ENCODE assay signal across 8 cellular contexts in the genomic region with DNA sequence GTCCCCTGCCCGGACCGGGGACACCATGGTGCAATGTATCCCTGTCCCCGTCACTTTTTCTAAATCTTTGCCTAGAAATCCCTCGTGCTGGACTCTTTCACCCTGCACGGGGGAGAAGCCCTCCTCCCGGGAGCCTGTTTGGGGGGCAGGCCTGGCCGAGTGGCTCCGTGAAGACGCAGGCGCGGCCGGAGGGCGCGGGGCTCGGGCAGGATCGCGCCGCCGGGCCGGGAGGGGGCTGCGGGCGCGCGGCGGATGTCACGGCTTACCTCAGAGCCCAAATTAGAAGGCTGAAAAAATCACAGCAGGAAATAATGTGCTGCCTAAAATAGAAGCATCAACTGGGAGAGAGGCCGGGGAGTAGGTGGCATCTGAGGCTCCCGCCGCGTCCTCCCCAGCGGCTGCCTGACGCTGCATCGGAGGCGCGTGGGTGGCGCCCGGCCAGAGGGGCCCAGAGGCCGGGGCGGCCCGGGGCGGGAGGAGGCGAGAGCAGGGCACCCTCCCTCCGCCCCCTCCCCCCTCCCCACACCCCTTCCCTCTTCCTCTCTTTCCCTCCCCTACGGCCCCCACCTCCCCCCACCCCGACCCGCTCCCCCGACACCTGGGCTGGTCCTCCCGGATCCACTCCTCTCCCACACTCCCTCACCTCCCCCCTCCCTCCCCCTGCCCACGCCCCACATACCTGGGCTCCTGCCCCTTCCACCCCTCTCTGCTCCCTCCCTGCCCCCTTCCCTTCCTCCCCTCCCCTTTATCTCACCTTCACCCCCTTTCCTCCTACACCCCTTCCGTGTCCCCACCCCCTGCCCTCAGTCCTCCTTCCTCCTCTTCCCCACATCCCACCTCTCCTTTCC. TPM values are rescaled to one million over a fixed set of nuclear protein-coding genes. Genes with fewer than 3 reads are reported as not detected.
DNase-seq lines count a peak whose midpoint lies in the region; ATAC-seq and TF ChIP-seq lines count a peak whose summit lies in the region.

No MANE protein-coding gene starts in this region.

- peak overlapping the region; percentile 24 for H3K4me3 Mint-ChIP-seq in activated CD4-positive, alpha-beta T cell treated with anti-CD3 and anti-CD28 coated beads for 36 hours
- H3K4me3 Mint-ChIP-seq in activated CD8-positive, alpha-beta T cell treated with anti-CD3 and anti-CD28 coated beads, Interleukin-2, amount 10 ng/mL, durations not matched to agents 7 days and 5 days: no peak overlapping the region

- POLR2A ChIA-PET in activated CD4-positive, alpha-beta T cell treated with anti-CD3 and anti-CD28 coated beads for 36 hours (lab: Charles Lee): no interaction called here
- POLR2A ChIA-PET in activated CD8-positive, alpha-beta T cell treated with anti-CD3 and anti-CD28 coated beads, Interleukin-2, amount 10 ng/mL, durations not matched to agents 7 days and 5 days (lab: Charles Lee): no interaction called here

- TF ChIP-seq EP300 in tibial nerve (IDR thresholded peaks at IDR 0.05): peak; percentile 36 to 71

- H3K27me3 ChIP-seq in esophagus (ENCODE audit: control insufficient read depth in 1 of 2, insufficient read depth in 2 of 2, low read length in 2 of 2) (no peaks in the 10 kb centered on the region), tibial nerve (no peaks in the 10 kb centered on the region)

- CTCF ChIA-PET in activated CD4-positive, alpha-beta T cell treated with anti-CD3 and anti-CD28 coated beads for 36 hours (lab: Charles Lee): interaction anchor here (0.9 to 2.1 kb wide), 4 partner anchors 8 to 646 kb away, joined by 3 to 9 read pairs (median 8); no protein-coding TSS in a partner anchor
- CTCF ChIA-PET in activated CD8-positive, alpha-beta T cell treated with anti-CD3 and anti-CD28 coated beads, Interleukin-2, amount 10 ng/mL, durations not matched to agents 7 days and 5 days (lab: Charles Lee): interaction anchor here (2.7 to 5.1 kb wide), 2 partner anchors 8 to 11 kb away, joined by 12 to 17 read pairs; no protein-coding TSS in a partner anchor

- peaks cover 39% of the 10 kb centered on the region for H3K4me1 Mint-ChIP-seq in activated CD4-positive, alpha-beta T cell treated with anti-CD3 and anti-CD28 coated beads for 36 hours
- peaks cover 33% of the 10 kb centered on the region for H3K4me1 Mint-ChIP-seq in activated CD8-positive, alpha-beta T cell treated with anti-CD3 and anti-CD28 coated beads, Interleukin-2, amount 10 ng/mL, durations not matched to agents 7 days and 5 days (ENCODE audit: low read depth)

- H3K27me3 Mint-ChIP-seq in activated CD4-positive, alpha-beta T cell treated with anti-CD3 and anti-CD28 coated beads for 36 hours: peaks cover 9% of the 10 kb centered on the region
- peaks cover 31% of the 10 kb centered on the region for H3K27me3 Mint-ChIP-seq in activated CD8-positive, alpha-beta T cell treated with anti-CD3 and anti-CD28 coated beads, Interleukin-2, amount 10 ng/mL, durations not matched to agents 7 days and 5 days (ENCODE audit: low read depth)

- TF ChIP-seq POLR2A in tibial nerve (IDR thresholded peaks at IDR 0.05): peak in 1 of 2 donors; percentile 38

- H3K9me3 ChIP-seq in esophagus (ENCODE audit: control insufficient read depth in 2 of 2, insufficient read depth in 1 of 2, low read depth in 1 of 2, low read length in 1 of 2) (no peaks in the 10 kb centered on the region), tibial nerve (no peaks in the 10 kb centered on the region)

- peaks cover 2% of the 10 kb centered on the region in 2 donors for H3K4me1 ChIP-seq in esophagus (ENCODE audit: control insufficient read depth in 2 of 2, insufficient read depth in 2 of 2, low read length in 1 of 2)
- peaks cover 0 to 42% (median 8%) of the 10 kb centered on the region in 4 donors for H3K4me1 ChIP-seq in tibial nerve

- no peak overlapping the region for H3K27ac Mint-ChIP-seq in activated CD4-positive, alpha-beta T cell treated with anti-CD3 and anti-CD28 coated beads for 36 hours
- no peak overlapping the region for H3K27ac Mint-ChIP-seq in activated CD8-positive, alpha-beta T cell treated with anti-CD3 and anti-CD28 coated beads, Interleukin-2, amount 10 ng/mL, durations not matched to agents 7 days and 5 days

- no peak for TF ChIP-seq CTCF in tibial nerve (IDR thresholded peaks at IDR 0.05)

- no peaks in the 10 kb centered on the region for H3K36me3 Mint-ChIP-seq in activated CD4-positive, alpha-beta T cell treated with anti-CD3 and anti-CD28 coated beads for 36 hours (ENCODE audit: low read depth)
- no peaks in the 10 kb centered on the region for H3K36me3 Mint-ChIP-seq in activated CD8-positive, alpha-beta T cell treated with anti-CD3 and anti-CD28 coated beads, Interleukin-2, amount 10 ng/mL, durations not matched to agents 7 days and 5 days (ENCODE audit: low read depth)

- peak; percentile 31 for ATAC-seq in activated CD4-positive, alpha-beta T cell treated with anti-CD3 and anti-CD28 coated beads for 36 hours
- peak; percentile 73 for ATAC-seq in activated CD8-positive, alpha-beta T cell treated with anti-CD3 and anti-CD28 coated beads, Interleukin-2, amount 10 ng/mL, durations not matched to agents 7 days and 5 days
- no peak for ATAC-seq in HG02642 (IDR thresholded peaks at IDR 0.05; ENCODE audit: poor library complexity, unreplicated experiment)

- intact Hi-C loops in activated CD4-positive, alpha-beta T cell treated with anti-CD3 and anti-CD28 coated beads for 36 hours (cut with DNase I, micrococcal nuclease): no loop called here

- H3K4me3 ChIP-seq in esophagus (ENCODE audit: low read depth in 1 of 2, low read length in 2 of 2) (peak overlapping the region; percentile 37 to 40), tibial nerve (peak overlapping the region; percentile 30 to 59 (median 38))

- no peaks in the 10 kb centered on the region for H3K9me3 Mint-ChIP-seq in activated CD4-positive, alpha-beta T cell treated with anti-CD3 and anti-CD28 coated beads for 36 hours (ENCODE audit: low read depth)
- H3K9me3 Mint-ChIP-seq in activated CD8-positive, alpha-beta T cell treated with anti-CD3 and anti-CD28 coated beads, Interleukin-2, amount 10 ng/mL, durations not matched to agents 7 days and 5 days (ENCODE audit: insufficient read depth): no peaks in the 10 kb centered on the region

- WGBS in esophagus, 2 donors: 2 to 3% methylated on average over 27 to 47 of the region's 50 CpGs
- WGBS in tibial nerve, 2 donors: 3 to 6% methylated on average over 26 to 45 of the region's 50 CpGs

- H3K27ac ChIP-seq in esophagus (ENCODE audit: low read depth in 2 of 2, low read length in 1 of 2): peak overlapping the region; percentile 23 to 32
- H3K27ac ChIP-seq in tibial nerve: peak overlapping the region; percentile 37 to 88 (median 71)

- H3K36me3 ChIP-seq in esophagus (ENCODE audit: control insufficient read depth in 2 of 2, insufficient read depth in 2 of 2, low read length in 1 of 2) (no peaks in the 10 kb centered on the region), tibial nerve (no peaks in the 10 kb centered on the region)

- peak; percentile 73 for DNase-seq in activated CD4-positive, alpha-beta T cell treated with anti-CD3 and anti-CD28 coated beads for 36 hours
- no peak for DNase-seq in activated CD4-positive, alpha-beta T cell treated with anti-CD3 and anti-CD28 coated beads for 1 hour
- DNase-seq in activated CD8-positive, alpha-beta T cell treated with anti-CD3 and anti-CD28 coated beads, Interleukin-2, amount 10 ng/mL, durations not matched to agents 7 days and 5 days: peak; percentile 41
- DNase-seq in myocyte (ENCODE audit: low read depth) (peak; percentile 87), tibial nerve (ENCODE audit: low spot score in 2 of 2) (no peak), germinal center (ENCODE audit: low spot score) (no peak)

RNA-seq across cellular contexts. Expression of a gene that starts 51.9 kb away (rescaled TPM):
- 10 to 100 TPM; 23.8 to 25.3 TPM for total RNA-seq in activated CD4-positive, alpha-beta T cell treated with anti-CD3 and anti-CD28 coated beads for 36 hours
- 10 to 100 TPM; 24.2 to 25.2 TPM for total RNA-seq in activated CD8-positive, alpha-beta T cell treated with anti-CD3 and anti-CD28 coated beads, Interleukin-2, amount 10 ng/mL, durations not matched to agents 7 days and 5 days
- 10 to 100 TPM in 1 of 2 donors, 1 to 10 TPM in 1; 10.0 to 15.1 TPM for polyA plus RNA-seq in esophagus
- 34.7 and 41.2 TPM in 2 replicates for total RNA-seq in myocyte
- 18.0 TPM for polyA plus RNA-seq in myocyte (2012)
- 10 to 100 TPM; 22.9 to 31.2 (median 28.6) TPM for total RNA-seq in tibial nerve

RNA-seq across cellular contexts. Expression of a gene that starts 52.1 kb away (rescaled TPM):
- total RNA-seq in activated CD4-positive, alpha-beta T cell treated with anti-CD3 and anti-CD28 coated beads for 36 hours: 10 to 100 TPM; 23.7 to 26.1 TPM
- total RNA-seq in activated CD8-positive, alpha-beta T cell treated with anti-CD3 and anti-CD28 coated beads, Interleukin-2, amount 10 ng/mL, durations not matched to agents 7 days and 5 days: 10 to 100 TPM; 30.1 to 30.8 TPM
- polyA plus RNA-seq in esophagus: 10 to 100 TPM; 16.6 to 22.8 TPM
- 35.4 and 44.0 TPM in 2 replicates for total RNA-seq in myocyte
- 38.0 TPM for polyA plus RNA-seq in myocyte (2012)
- 10 to 100 TPM; 30.2 to 36.3 (median 33.8) TPM for total RNA-seq in tibial nerve

RNA-seq across cellular contexts. Expression of a gene that starts 56.0 kb away (rescaled TPM):
- total RNA-seq in activated CD4-positive, alpha-beta T cell treated with anti-CD3 and anti-CD28 coated beads for 36 hours: 10 to 100 TPM; 44.7 to 68.0 TPM
- 10 to 100 TPM; 47.9 to 57.8 TPM for total RNA-seq in activated CD8-positive, alpha-beta T cell treated with anti-CD3 and anti-CD28 coated beads, Interleukin-2, amount 10 ng/mL, durations not matched to agents 7 days and 5 days
- polyA plus RNA-seq in esophagus: 100 to 1,000 TPM in 1 of 2 donors, 10 to 100 TPM in 1; 35.5 to 102 TPM
- total RNA-seq in myocyte (126 and 134 TPM in 2 replicates), tibial nerve (100 to 1,000 TPM; 101 to 186 (median 119) TPM)
- 210 TPM for polyA plus RNA-seq in myocyte (2012)

Comparison
In these comparisons a context has a peak if more than half of its experiments do, and no peak if none do; other contexts are left out.
1. DNase-seq: peak in activated CD4-positive, alpha-beta T cell treated with anti-CD3 and anti-CD28 coated beads for 36 hours (single experiment), activated CD8-positive, alpha-beta T cell treated with anti-CD3 and anti-CD28 coated beads, Interleukin-2, amount 10 ng/mL, durations not matched to agents 7 days and 5 days (single experiment) and myocyte (single experiment); none in activated CD4-positive, alpha-beta T cell treated with anti-CD3 and anti-CD28 coated beads for 1 hour (single experiment), tibial nerve (0 of 2) and germinal center (single experiment).